9 cellular contexts compared by ENCODE assay signal in the genomic region with DNA sequence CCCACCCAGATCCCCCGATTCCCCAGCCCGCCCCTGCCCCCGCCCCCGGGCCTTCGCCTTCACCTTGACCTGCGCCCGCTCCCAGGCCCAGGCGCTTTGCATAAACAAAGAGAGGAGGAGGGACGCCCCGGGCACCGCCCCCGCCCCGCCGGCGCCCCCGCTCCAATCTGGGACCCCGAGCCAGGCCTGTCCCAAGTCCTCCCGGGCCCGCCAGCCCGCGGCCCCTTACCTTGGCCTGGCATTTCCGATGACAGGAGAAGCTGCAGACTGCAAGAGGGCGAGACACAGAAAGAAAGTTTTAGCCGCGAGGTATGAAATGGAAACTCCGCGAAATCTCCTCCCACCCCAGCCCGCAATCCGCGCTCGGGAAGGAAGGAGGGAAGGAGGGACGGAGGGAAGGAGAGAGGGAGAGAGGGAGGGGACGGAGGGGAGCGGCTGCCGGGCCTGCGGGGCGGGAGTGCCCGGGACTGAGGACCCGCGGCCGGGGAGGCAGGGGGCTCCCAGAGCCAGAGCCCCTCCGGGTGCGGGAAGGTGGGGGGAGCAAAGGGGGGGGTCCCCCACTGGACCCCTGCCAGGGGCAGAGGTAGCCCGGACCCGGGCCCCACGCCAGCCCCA. TPM values are rescaled to one million over a fixed set of nuclear protein-coding genes. Genes with fewer than 3 reads are reported as not detected.
DNase-seq lines count a peak whose midpoint lies in the region; ATAC-seq and TF ChIP-seq lines count a peak whose summit lies in the region.
"Had no signal": no experiment of that assay in that cellular context is flagged by ENCODE, and none has a peak within 500 bp of the region (broad histone marks: within the 10 kb centered on the region; RNA-seq: fewer than 3 reads in every experiment).

No MANE protein-coding gene starts in this region.

- H3K4me3 Mint-ChIP-seq in glutamatergic neuron (ENCODE audit: unreplicated experiment), result peak overlapping the region; percentile 67

- H3K4me3 ChIP-seq in muscle layer of duodenum (ENCODE audit: low read depth in 1 of 2, low read length in 2 of 2) (peak overlapping the region; percentile 43 to 62), upper lobe of left lung (peak overlapping the region; percentile 15 to 66 (median 57)), BE2C (ENCODE audit: low read depth, low read length) (no peak overlapping the region)

- TF ChIP-seq CTCF in glutamatergic neuron (IDR thresholded peaks at IDR 0.05; ENCODE audit: partially characterized antibody, unreplicated experiment) (no peak), upper lobe of left lung (IDR thresholded peaks at IDR 0.05) (no peak), BE2C (IDR thresholded peaks at IDR 0.05; ENCODE audit: low read depth, low read length) (no peak)

- no peaks in the 10 kb centered on the region for H3K36me3 ChIP-seq in muscle layer of duodenum (ENCODE audit: control insufficient read depth in 1 of 2, insufficient read depth in 2 of 2, low read length in 2 of 2)
- H3K36me3 ChIP-seq in upper lobe of left lung, result no peaks in the 10 kb centered on the region
- H3K36me3 ChIP-seq in BE2C, result peaks cover 50% of the 10 kb centered on the region

- no peak overlapping the region for H3K27ac Mint-ChIP-seq in glutamatergic neuron (ENCODE audit: unreplicated experiment)

- peak in 1 of 2 donors; percentile 12 for ATAC-seq in upper lobe of left lung (ENCODE audit: low FRiP score in 2 of 2)
- ATAC-seq in GM18511 (IDR thresholded peaks at IDR 0.05; ENCODE audit: unreplicated experiment), result no peak

- peaks cover 4% of the 10 kb centered on the region for H3K4me1 Mint-ChIP-seq in glutamatergic neuron (ENCODE audit: low read depth, unreplicated experiment)

- TF ChIP-seq POLR2A in upper lobe of left lung (IDR thresholded peaks at IDR 0.05), result no peak

- peaks cover 2% of the 10 kb centered on the region for H3K9me3 Mint-ChIP-seq in glutamatergic neuron (ENCODE audit: unreplicated experiment)

- H3K27me3 ChIP-seq in muscle layer of duodenum (ENCODE audit: low read depth, low read length) (no peaks in the 10 kb centered on the region), upper lobe of left lung (no peaks in the 10 kb centered on the region), BE2C (no peaks in the 10 kb centered on the region)

- H3K27me3 Mint-ChIP-seq in glutamatergic neuron (ENCODE audit: unreplicated experiment), result peaks cover 11% of the 10 kb centered on the region

- peak overlapping the region; percentile 43 for H3K27ac ChIP-seq in muscle layer of duodenum (ENCODE audit: low read length)
- H3K27ac ChIP-seq in upper lobe of left lung, result peak overlapping the region; percentile 72 to 89 (median 84)
- H3K27ac ChIP-seq: 22Rv1 had no signal

- H3K4me1 ChIP-seq in muscle layer of duodenum (ENCODE audit: control insufficient read depth in 1 of 2, insufficient read depth in 2 of 2, low read length in 2 of 2), result peaks cover 9 to 51% of the 10 kb centered on the region in 2 donors
- peaks cover 41 to 58% (median 48%) of the 10 kb centered on the region in 4 donors for H3K4me1 ChIP-seq in upper lobe of left lung
- no peaks in the 10 kb centered on the region for H3K4me1 ChIP-seq in BE2C

- WGBS in upper lobe of left lung, 2 donors, result 29 to 50% methylated on average over 16 to 25 of the region's 46 CpGs

- H3K9me3 ChIP-seq in muscle layer of duodenum (ENCODE audit: control insufficient read depth in 1 of 2, low read length in 2 of 2), result no peaks in the 10 kb centered on the region
- H3K9me3 ChIP-seq in upper lobe of left lung, result no peaks in the 10 kb centered on the region
- no peaks in the 10 kb centered on the region for H3K9me3 ChIP-seq in BE2C

- peak; percentile 49 for DNase-seq in DMS53 (lab: John Stamatoyannopoulos, UW)
- DNase-seq in DMS53 treated with DMSO at 0.1 percent for 48 hours (lab: John Stamatoyannopoulos, UW; ENCODE audit: unreplicated experiment), result no peak
- peak; percentile 35 for DNase-seq in glutamatergic neuron
- DNase-seq in upper lobe of left lung, result peak in 1 of 2 donors; percentile 88
- DNase-seq in BE2C, result no peak
- DNase-seq in NCI-H146 (lab: John Stamatoyannopoulos, UW), result no peak

- H3K36me3 Mint-ChIP-seq in glutamatergic neuron (ENCODE audit: unreplicated experiment), result peaks cover 10% of the 10 kb centered on the region

- TF ChIP-seq EP300 in upper lobe of left lung (IDR thresholded peaks at IDR 0.05), result no peak

RNA-seq across cellular contexts. Expression of gene TNS1, which starts 24.2 kb away (rescaled TPM):
- total RNA-seq in glutamatergic neuron (ENCODE audit: unreplicated experiment), result 3.2 TPM
- total RNA-seq in upper lobe of left lung, result 1,000 to 10,000 TPM in 1 of 6 donors, 100 to 1,000 TPM in 5; 325 to 1,095 (median 550) TPM
- 65.0 TPM for polyA plus RNA-seq in BE2C (2012; ENCODE audit: insufficient read depth, insufficient read length, low read depth)

Comparison
In these comparisons a context has a peak if more than half of its experiments do, and no peak if none do; other contexts are left out.
1. DNase-seq: peak in DMS53 (single experiment) and glutamatergic neuron (single experiment); none in DMS53 treated with DMSO at 0.1 percent for 48 hours (single experiment), BE2C (single experiment) and NCI-H146 (single experiment).
2. RNA of gene TNS1, which starts 24.2 kb away (total RNA-seq): 325 to 1,095 TPM in upper lobe of left lung; 3.2 TPM in glutamatergic neuron (single experiment); every median in the first group is over 10 times any median in the second.